In genomic region chr17:30667552-30668371, GRCh38 we compare ENCODE assay signal across 8 cellular contexts.
DNase-seq lines count a peak whose midpoint lies in the region; ATAC-seq, FAIRE-seq and TF ChIP-seq lines count a peak whose summit lies in the region.
"Not testable (repeated sequence)": the region's sequence is repeated elsewhere in the genome, so short reads cannot be mapped to it uniquely, and the experiment has no call there.

No MANE protein-coding gene starts in this region.

- peak; percentile 82 for DNase-seq in DMS 273 (lab: John Stamatoyannopoulos, UW; ENCODE audit: unreplicated experiment)
- peak; percentile 87 for DNase-seq in NCI-H1092 (lab: John Stamatoyannopoulos, UW)
- not testable (repeated sequence) for DNase-seq in Panc1 (ENCODE audit: low read depth, low spot score); omental fat pad (ENCODE audit: low spot score)
- DNase-seq in endothelial cell of umbilical vein (ENCODE audit: low read depth, low spot score) = peak; percentile 59
- DNase-seq in iris pigment epithelial cell (ENCODE audit: low read depth) = peak; percentile 51
- DNase-seq in thyroid gland = peak; percentile 36 to 38

- intact Hi-C loops in Panc1 (cut with micrococcal nuclease; ENCODE audit: unreplicated experiment); endothelial cell of umbilical vein (cut with micrococcal nuclease); thyroid gland (cut with DNase I): not testable (repeated sequence)

- not testable (repeated sequence) for H3K4me1 ChIP-seq in Panc1 (ENCODE audit: control insufficient read depth, insufficient read depth, low read length); endothelial cell of umbilical vein (ENCODE audit: control insufficient read depth, extremely low read depth, insufficient read depth, low read length); thyroid gland

- not testable (repeated sequence) for BruUV-seq in Panc1 (replicated peaks; lab: Mats Ljungman, UMichigan)
- BruUV-seq in endothelial cell of umbilical vein (replicated peaks; lab: Mats Ljungman, UMichigan) = TSS peak; percentile 70

- POLR2A ChIA-PET in Panc1 (lab: Charles Lee); endothelial cell of umbilical vein (lab: Charles Lee): not testable (repeated sequence)

- dilution Hi-C loops in endothelial cell of umbilical vein (cut with MboI; ENCODE audit: extremely low pct_ligation_motif_present, low sequenced_read_pairs) = not testable (repeated sequence)

- not testable (repeated sequence) for H3K27ac ChIP-seq in Panc1 (ENCODE audit: low read length); endothelial cell of umbilical vein (ENCODE audit: insufficient read depth, low read depth, low read length); thyroid gland

- not testable (repeated sequence) for H3K9me3 ChIP-seq in Panc1 (ENCODE audit: control insufficient read depth, insufficient read depth, low read depth, low read length); endothelial cell of umbilical vein (replicated peaks; ENCODE audit: control insufficient read depth, insufficient read depth, low read length); thyroid gland

- not testable (repeated sequence) for H2AFZ ChIP-seq in endothelial cell of umbilical vein (ENCODE audit: low read depth, low read length)

- H3K27ac Mint-ChIP-seq in activated naive CD4-positive, alpha-beta T cell treated with anti-CD3 and anti-CD28 coated beads, Interleukin-2, amount 50 U/mL, for 24 hours = peak overlapping the region; percentile 68

- H4K20me1 ChIP-seq in endothelial cell of umbilical vein (replicated peaks; ENCODE audit: control insufficient read depth, extremely low read depth, insufficient read depth, low read length) = not testable (repeated sequence)

- not testable (repeated sequence) for H3K9me3 Mint-ChIP-seq in activated naive CD4-positive, alpha-beta T cell treated with anti-CD3 and anti-CD28 coated beads, Interleukin-2, amount 50 U/mL, for 24 hours

- FAIRE-seq in endothelial cell of umbilical vein (lab: Jason Lieb, UNC) = not testable (repeated sequence)

- not testable (repeated sequence) for H3K36me3 ChIP-seq in Panc1 (ENCODE audit: control insufficient read depth, insufficient read depth, low read length); endothelial cell of umbilical vein (ENCODE audit: control insufficient read depth in 2 of 2, extremely low read depth in 1 of 2, insufficient read depth in 2 of 2, low read length in 2 of 2); thyroid gland

- peak; percentile 80 for ATAC-seq in Panc1
- ATAC-seq in omental fat pad (ENCODE audit: low FRiP score) = peak; percentile 70

- not testable (repeated sequence) for H3K27me3 ChIP-seq in Panc1 (ENCODE audit: control insufficient read depth, insufficient read depth, low read length); endothelial cell of umbilical vein (ENCODE audit: control insufficient read depth in 2 of 2, insufficient read depth in 2 of 2, low read length in 2 of 2); thyroid gland

- 0% methylated on average over 3 of the region's 41 CpGs; no CpG with 5 or more reads in 1 of the 2 donors for WGBS in thyroid gland, 2 donors

- not testable (repeated sequence) for TF ChIP-seq CTCF in Panc1 (IDR thresholded peaks at IDR 0.05); endothelial cell of umbilical vein (IDR thresholded peaks at IDR 0.05; ENCODE audit: extremely low read depth in 1 of 2, insufficient read depth in 1 of 2, low read depth in 1 of 2, low read length in 2 of 2); omental fat pad (IDR thresholded peaks at IDR 0.05); thyroid gland (IDR thresholded peaks at IDR 0.05)

- not testable (repeated sequence) for H3K9ac ChIP-seq in endothelial cell of umbilical vein (replicated peaks; ENCODE audit: extremely low read depth, insufficient read depth, low read length)

- not testable (repeated sequence) for TF ChIP-seq POLR2A in endothelial cell of umbilical vein (IDR thresholded peaks at IDR 0.05; ENCODE audit: low read depth, low read length); thyroid gland (IDR thresholded peaks at IDR 0.05)

- H3K27me3 Mint-ChIP-seq in activated naive CD4-positive, alpha-beta T cell treated with anti-CD3 and anti-CD28 coated beads, Interleukin-2, amount 50 U/mL, for 24 hours = not testable (repeated sequence)

- in situ Hi-C loops in Panc1 (cut with HindIII; ENCODE audit: low pct_unique_long_range_greater_than_20kb, low sequenced_read_pairs) = not testable (repeated sequence)

- not testable (repeated sequence) for H3K4me2 ChIP-seq in endothelial cell of umbilical vein (ENCODE audit: insufficient read depth, low read length)

- peak overlapping the region; percentile 19 for H3K4me3 Mint-ChIP-seq in activated naive CD4-positive, alpha-beta T cell treated with anti-CD3 and anti-CD28 coated beads, Interleukin-2, amount 50 U/mL, for 24 hours

- H3K4me3 ChIP-seq in Panc1 (ENCODE audit: low read depth in 2 of 2, low read length in 2 of 2) = peak overlapping the region; percentile 25 to 41
- peak overlapping the region in 1 of 3 experiments; percentile 43 for H3K4me3 ChIP-seq in endothelial cell of umbilical vein (replicated peaks in 1 of 3; ENCODE audit: insufficient read depth in 1 of 3, low read depth in 1 of 3, low read length in 3 of 3)
- peak overlapping the region in 2 of 3 donors; percentile 10 to 40 for H3K4me3 ChIP-seq in thyroid gland (replicated peaks in 1 of 3)

- not testable (repeated sequence) for H3K79me2 ChIP-seq in endothelial cell of umbilical vein (ENCODE audit: control insufficient read depth, insufficient read depth, low read length)

- CTCF ChIA-PET in Panc1 (lab: Charles Lee); endothelial cell of umbilical vein (lab: Charles Lee): not testable (repeated sequence)

- not testable (repeated sequence) for H3K4me1 Mint-ChIP-seq in activated naive CD4-positive, alpha-beta T cell treated with anti-CD3 and anti-CD28 coated beads, Interleukin-2, amount 50 U/mL, for 24 hours

- H3K36me3 Mint-ChIP-seq in activated naive CD4-positive, alpha-beta T cell treated with anti-CD3 and anti-CD28 coated beads, Interleukin-2, amount 50 U/mL, for 24 hours = not testable (repeated sequence)

- not testable (repeated sequence) for H3K9me1 ChIP-seq in endothelial cell of umbilical vein (replicated peaks; ENCODE audit: control insufficient read depth, extremely low read depth, insufficient read depth, low read length)
